Comparison of ENCODE assay signal across 23 cellular contexts in genomic region chr1:81144240-81144639, GRCh38.
"Had no signal": no experiment of that assay in that cellular context is flagged by ENCODE, and none has a peak within 500 bp of the region (broad histone marks: within the 10 kb centered on the region; RNA-seq: fewer than 3 reads in every experiment).

No MANE protein-coding gene starts in this region.

- H3K27me3 ChIP-seq: brain microvascular endothelial cell, right lobe of liver, suprapubic skin had no signal

- H3K4me1 ChIP-seq: left ventricle myocardium inferior, psoas muscle, right lobe of liver, suprapubic skin had no signal

- H3K27ac Mint-ChIP-seq: activated naive CD8-positive, alpha-beta T cell treated with anti-CD3 and anti-CD28 coated beads for 36 hours; activated T-helper 1 cell treated with anti-CD3 and anti-CD28 coated beads, Interleukin-12 subunit alpha, Interleukin-12 subunit beta, Interleukin-2, Interleukin-4 antibody, amounts not matched to agents 30 ng/mL and 10 ng/mL and 1 ng/mL, durations not matched to agents 14 hours and 24 hours and 36 hours; dendritic cell treated with granulocyte-macrophage colony-stimulating factor and Interleukin-4, amounts not matched to agents 40 ng/mL and 50 ng/mL, for 4 days; memory B cell; natural killer cell; T-helper 1 cell treated with Interleukin-12 subunit alpha and Interleukin-12 subunit beta and Interleukin-4 antibody, amounts not matched to agents 30 μg/mL and 1 μg/mL, for 36 hours; WTC11 had no signal

- DNase-seq: activated CD4-positive, alpha-beta T cell treated with anti-CD3 and anti-CD28 coated beads for 48 hours; activated naive CD8-positive, alpha-beta T cell treated with anti-CD3 and anti-CD28 coated beads for 36 hours; anterior cingulate cortex; brain microvascular endothelial cell; cerebellar nuclear complex; effector memory CD4-positive, alpha-beta T cell; glutamatergic neuron; hypothalamus; left ventricle myocardium inferior; natural killer cell; psoas muscle; right lobe of liver; stimulated activated CD4-positive, alpha-beta T cell treated with anti-CD3 and anti-CD28 coated beads, Interleukin-4, amount 100 ng/mL, for 4 hours; stimulated activated CD8-positive, alpha-beta memory T cell treated with anti-CD3 and anti-CD28 coated beads, Interleukin-4, amount 100 ng/mL, for 48 hours; stimulated activated naive CD8-positive, alpha-beta T cell treated with anti-CD3 and anti-CD28 coated beads, Interleukin-15, Interleukin-2, amounts not matched to agents 100 U/mL and 50 U/mL, for 24 hours; trophoblast cell had no signal

- H3K36me3 Mint-ChIP-seq: activated naive CD8-positive, alpha-beta T cell treated with anti-CD3 and anti-CD28 coated beads for 36 hours; memory B cell had no signal

- H3K4me1 Mint-ChIP-seq: activated naive CD8-positive, alpha-beta T cell treated with anti-CD3 and anti-CD28 coated beads for 36 hours; memory B cell; natural killer cell had no signal

- ATAC-seq: natural killer cell; psoas muscle; right lobe of liver; stimulated activated naive CD8-positive, alpha-beta T cell treated with anti-CD3 and anti-CD28 coated beads, Interleukin-15, Interleukin-2, amounts not matched to agents 100 U/mL and 50 U/mL, for 24 hours; WTC11 had no signal

- H3K9me3 Mint-ChIP-seq: memory B cell had no signal

- H3K9me3 ChIP-seq: left ventricle myocardium inferior, psoas muscle, right lobe of liver, suprapubic skin had no signal

- H3K4me3 ChIP-seq: left ventricle myocardium inferior, psoas muscle, right lobe of liver, smooth muscle cell, suprapubic skin had no signal

- H3K4me2 ChIP-seq: smooth muscle cell had no signal

- H3K27me3 Mint-ChIP-seq: activated naive CD8-positive, alpha-beta T cell treated with anti-CD3 and anti-CD28 coated beads for 36 hours; dendritic cell treated with granulocyte-macrophage colony-stimulating factor and Interleukin-4, amounts not matched to agents 40 ng/mL and 50 ng/mL, for 4 days; memory B cell had no signal

- H3K4me3 Mint-ChIP-seq: activated naive CD8-positive, alpha-beta T cell treated with anti-CD3 and anti-CD28 coated beads for 36 hours; activated T-helper 1 cell treated with anti-CD3 and anti-CD28 coated beads, Interleukin-12 subunit alpha, Interleukin-12 subunit beta, Interleukin-2, Interleukin-4 antibody, amounts not matched to agents 30 ng/mL and 10 ng/mL and 1 ng/mL, durations not matched to agents 14 hours and 24 hours and 36 hours; dendritic cell treated with granulocyte-macrophage colony-stimulating factor and Interleukin-4, amounts not matched to agents 40 ng/mL and 50 ng/mL, for 4 days; memory B cell; natural killer cell; T-helper 1 cell treated with Interleukin-12 subunit alpha and Interleukin-12 subunit beta and Interleukin-4 antibody, amounts not matched to agents 30 μg/mL and 1 μg/mL, for 36 hours; WTC11 had no signal

- H3K27ac ChIP-seq: brain microvascular endothelial cell, left ventricle myocardium inferior, psoas muscle, right lobe of liver, suprapubic skin had no signal

- H3K36me3 ChIP-seq: brain microvascular endothelial cell, left ventricle myocardium inferior, right lobe of liver, suprapubic skin had no signal
